1 cellular context compared by ENCODE assay signal in genomic region chr2:152335016-152335850, GRCh38.
TF ChIP-seq lines count a peak whose summit lies in the region.

Gene FMNL2, plus strand, starts transcription at chr2:152335174.

TF ChIP-seq in HepG2, 621 proteins besides CTCF, POLR2A, EP300 and RAD21 (continued from another document and continues in another):
- no peak for TF ChIP-seq ZHX2 (IDR thresholded peaks at IDR 0.05; ENCODE audit: low read depth)
- TF ChIP-seq ZHX2 (CRISPR knock-in tag; IDR thresholded peaks at IDR 0.05; ENCODE audit: borderline replicate concordance): peak; percentile 87; the same call in 1 of the 2 replicates
- TF ChIP-seq ZNF552 (CRISPR knock-in tag; IDR thresholded peaks at IDR 0.05; ENCODE audit: borderline replicate concordance): peak; percentile 50
- TF ChIP-seq FLYWCH1 (CRISPR knock-in tag; IDR thresholded peaks at IDR 0.05): no peak; the same call in 1 of the 2 replicates
- TF ChIP-seq KLF6 (CRISPR knock-in tag; IDR thresholded peaks at IDR 0.05): peak; percentile 97
- TF ChIP-seq HOMEZ (CRISPR knock-in tag; IDR thresholded peaks at IDR 0.05; ENCODE audit: low read depth): peak; percentile 75
- TF ChIP-seq ZXDC (CRISPR knock-in tag; IDR thresholded peaks at IDR 0.05): peak; percentile 72; the same call in 1 of the 2 replicates
- peak; percentile 78; the same call in 1 of the 2 replicates for TF ChIP-seq AHR (CRISPR knock-in tag; IDR thresholded peaks at IDR 0.05)
- 0 out of 2 replicates have a peak, but pooled peaks have one; percentile 58 for TF ChIP-seq ZBED4 (CRISPR knock-in tag; IDR thresholded peaks at IDR 0.05; ENCODE audit: borderline replicate concordance)
- TF ChIP-seq PRMT3 (CRISPR knock-in tag; IDR thresholded peaks at IDR 0.05; ENCODE audit: borderline replicate concordance, low read depth): no peak
- no peak; the same call in 1 of the 2 replicates for TF ChIP-seq NCOR1 (IDR thresholded peaks at IDR 0.05; ENCODE audit: borderline replicate concordance, low read length)
- TF ChIP-seq ZNF142 (CRISPR knock-in tag; IDR thresholded peaks at IDR 0.05): peak; percentile 91
- TF ChIP-seq ZNF225 (CRISPR knock-in tag; IDR thresholded peaks at IDR 0.05): peak; percentile 81; the same call in 1 of the 2 replicates
- no peak for TF ChIP-seq LBX2 (CRISPR knock-in tag; IDR thresholded peaks at IDR 0.05; ENCODE audit: borderline replicate concordance)
- no peak for TF ChIP-seq RERE (CRISPR knock-in tag; IDR thresholded peaks at IDR 0.05; ENCODE audit: low read depth)
- no peak for TF ChIP-seq CERS6 (CRISPR knock-in tag; IDR thresholded peaks at IDR 0.05)
- TF ChIP-seq ZNF530 (CRISPR knock-in tag; IDR thresholded peaks at IDR 0.05; ENCODE audit: low read depth): no peak; the same call in 1 of the 2 replicates
- peak; percentile 26; the same call in 1 of the 2 replicates for TF ChIP-seq PITX1 (CRISPR knock-in tag; IDR thresholded peaks at IDR 0.05)
